23 cellular contexts compared by ENCODE assay signal in the genomic region with DNA sequence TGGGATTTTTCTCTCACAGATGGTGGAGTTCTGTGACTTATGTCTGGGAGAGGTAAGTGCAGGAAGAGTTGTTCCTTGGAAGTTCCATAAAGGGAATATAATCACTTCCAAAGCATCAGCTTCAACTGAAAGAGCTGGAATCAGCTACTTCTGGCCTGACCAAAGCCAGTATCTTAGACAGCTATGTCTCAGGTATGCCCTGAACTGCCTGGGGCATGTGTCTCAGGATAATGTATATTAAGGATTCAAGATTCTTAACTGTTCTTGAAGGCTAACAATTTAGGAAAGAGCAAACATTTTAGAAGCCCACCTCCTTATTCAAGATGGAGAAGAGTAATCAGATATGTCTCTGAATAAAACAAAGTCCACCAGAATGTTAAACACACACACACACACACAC. TPM values are rescaled to one million over a fixed set of nuclear protein-coding genes. Genes with fewer than 3 reads are reported as not detected.
A peak's percentile ranks its signal among the peaks of the same experiment; 100 is the strongest.
DNase-seq lines count a peak whose midpoint lies in the region; FAIRE-seq and TF ChIP-seq lines count a peak whose summit lies in the region.
"Had no signal": no experiment of that assay in that cellular context is flagged by ENCODE, and none has a peak within 500 bp of the region (broad histone marks: within the 10 kb centered on the region; RNA-seq: fewer than 3 reads in every experiment).

No MANE protein-coding gene starts in this region.

- TF ChIP-seq CTCF in bronchial epithelial cell (IDR thresholded peaks at IDR 0.05; ENCODE audit: insufficient read depth, low read length, severe bottlenecking) (no peak), keratinocyte (optimal IDR thresholded peaks at IDR 0.05 in 1 of 3, IDR thresholded peaks at IDR 0.05 in 1 of 3, conservative IDR thresholded peaks at IDR 0.05 in 1 of 3; ENCODE audit: extremely low read depth in 1 of 3, insufficient read depth in 2 of 3, low read length in 3 of 3) (no peak), type B pancreatic cell (conservative IDR thresholded peaks at IDR 0.05) (no peak)

- no peaks in the 10 kb centered on the region for H3K9me3 ChIP-seq in keratinocyte (ENCODE audit: control insufficient read depth, low read depth, low read length)

- peaks cover 22% of the 10 kb centered on the region for H3K4me1 ChIP-seq in keratinocyte (ENCODE audit: control insufficient read depth, extremely low read depth, insufficient read depth, low read length)

- peak overlapping the region; percentile 3 for H3K27ac Mint-ChIP-seq in type B pancreatic cell
- H3K27ac Mint-ChIP-seq: CD4-positive, alpha-beta T cell; HFFc6 had no signal

- no peak overlapping the region for H3K4me3 ChIP-seq in bronchial epithelial cell (ENCODE audit: low read depth, low read length)
- H3K4me3 ChIP-seq in keratinocyte (ENCODE audit: control insufficient read depth in 2 of 3, extremely low read depth in 1 of 3, insufficient read depth in 2 of 3, low read depth in 1 of 3, low read length in 3 of 3) = peak overlapping the region in 1 of 3 experiments; percentile 15

- H3K27me3 ChIP-seq in bronchial epithelial cell (ENCODE audit: control insufficient read depth, insufficient read depth, low read length) = no peaks in the 10 kb centered on the region
- no peaks in the 10 kb centered on the region for H3K27me3 ChIP-seq in keratinocyte (ENCODE audit: control insufficient read depth, extremely low read depth, insufficient read depth, low read length)

- H3K9me3 Mint-ChIP-seq in type B pancreatic cell = no peaks in the 10 kb centered on the region
- H3K9me3 Mint-ChIP-seq: CD4-positive, alpha-beta T cell had no signal

- H3K4me1 Mint-ChIP-seq in type B pancreatic cell (ENCODE audit: unreplicated experiment) = peaks cover under 1% of the 10 kb centered on the region

- H3K27ac ChIP-seq in epithelial cell of prostate (peak overlapping the region; percentile 58), keratinocyte (ENCODE audit: control insufficient read depth, insufficient read depth, low read length) (peak overlapping the region; percentile 65)
- H3K27ac ChIP-seq: C4-2B, HL-60 had no signal

- H3K9ac ChIP-seq in keratinocyte (ENCODE audit: control insufficient read depth, extremely low read depth, insufficient read depth, low read length) = peak overlapping the region; percentile 54

- H3K4me2 ChIP-seq in keratinocyte (ENCODE audit: control insufficient read depth, extremely low read depth, insufficient read depth, low read depth, low read length) = peak overlapping the region; percentile 76

- H3K79me2 ChIP-seq in keratinocyte (ENCODE audit: control insufficient read depth, insufficient read depth, low read length) = no peaks in the 10 kb centered on the region

- H3K36me3 Mint-ChIP-seq in type B pancreatic cell = no peaks in the 10 kb centered on the region

- peak overlapping the region; percentile 66 for H2AFZ ChIP-seq in keratinocyte (ENCODE audit: control insufficient read depth, low read length)

- dilution Hi-C loops in keratinocyte (cut with MboI; ENCODE audit: extremely low pct_ligation_motif_present, low sequenced_read_pairs) = no loop called here

- H3K36me3 ChIP-seq in bronchial epithelial cell (ENCODE audit: control insufficient read depth, insufficient read depth, low read length) (no peaks in the 10 kb centered on the region), keratinocyte (ENCODE audit: control insufficient read depth in 2 of 2, extremely low read depth in 1 of 2, insufficient read depth in 2 of 2, low read length in 2 of 2) (no peaks in the 10 kb centered on the region)

- H3K27me3 Mint-ChIP-seq in type B pancreatic cell = no peaks in the 10 kb centered on the region

- FAIRE-seq in bronchial epithelial cell (lab: Jason Lieb, UNC) (no peak), keratinocyte (lab: Jason Lieb, UNC) (no peak), GM19239 (lab: Jason Lieb, UNC) (no peak)
- FAIRE-seq: A204.1, GM12892, HTR-8/SVneo had no signal

- no peaks in the 10 kb centered on the region for H3K9me1 ChIP-seq in keratinocyte (ENCODE audit: control insufficient read depth, extremely low read depth, insufficient read depth, low read length)

- DNase-seq in bronchial epithelial cell (ENCODE audit: low read depth) (peak; percentile 61), epithelial cell of prostate (ENCODE audit: low read depth, low spot score) (no peak), keratinocyte (ENCODE audit: low read depth, low spot score) (no peak), type B pancreatic cell (ENCODE audit: extremely low spot score, unreplicated experiment) (no peak), HT-29 (ENCODE audit: low spot score) (no peak), NCI-H1092 treated with DMSO at 0.1 percent for 48 hours (lab: John Stamatoyannopoulos, UW) (no peak), GM19239 (ENCODE audit: insufficient read length, low spot score) (no peak)
- DNase-seq: ACHN; CD4-positive, alpha-beta T cell; DMS153; DMS79; GDM1; GOT3; H7; HFFc6; IMR-90 had no signal

- no peak overlapping the region for H3K4me3 Mint-ChIP-seq in type B pancreatic cell
- H3K4me3 Mint-ChIP-seq: CD4-positive, alpha-beta T cell; HFFc6 had no signal

- no peaks in the 10 kb centered on the region for H4K20me1 ChIP-seq in keratinocyte (ENCODE audit: control insufficient read depth, extremely low read depth, insufficient read depth, low read length)

RNA-seq across cellular contexts. Expression of gene NOBOX, which starts 12.4 kb away (rescaled TPM):
- total RNA-seq in bronchial epithelial cell (not detected in 2 replicates), type B pancreatic cell (ENCODE audit: low replicate concordance) (not detected in 2 replicates)
- polyA plus RNA-seq in keratinocyte = not detected in 3 replicates
- not detected for polyA plus RNA-seq in keratinocyte (2011; ENCODE audit: low read depth)
- polyA plus RNA-seq in keratinocyte (2011; cell fraction: cytosol; rRNA removed) = not detected in 2 replicates
- polyA plus RNA-seq in keratinocyte (2011; cell fraction: nucleus; rRNA removed) = not detected in 2 replicates
- polyA plus RNA-seq in keratinocyte (2012; ENCODE audit: low replicate concordance) = not detected in 2 replicates
- not detected in 3 replicates for polyA minus RNA-seq in keratinocyte
- not detected for polyA minus RNA-seq in keratinocyte (2011; cell fraction: cytosol; rRNA and poly(A)+ RNA removed)
- polyA minus RNA-seq in keratinocyte (2011; cell fraction: nucleus; rRNA and poly(A)+ RNA removed) = not detected in 2 replicates
- not detected in 2 replicates for total RNA-seq in HT-29 (2014; rRNA removed; shearing (Covaris generic))
- total RNA-seq: CD4-positive, alpha-beta T cell; Daoy; H7; HFFc6; IMR-90 had no signal
- polyA plus RNA-seq: BJ, IMR-90 had no signal
